Comparison of ENCODE assay signal across 8 cellular contexts in genomic region chr2:64766841-64767669, GRCh38.
DNase-seq lines count a peak whose midpoint lies in the region; ATAC-seq and FAIRE-seq lines count a peak whose summit lies in the region.

No MANE protein-coding gene starts in this region.

- peak overlapping the region; percentile 95 for H3K27ac Mint-ChIP-seq in activated T-helper 1 cell treated with anti-CD3 and anti-CD28 coated beads, Interleukin-12 subunit alpha, Interleukin-12 subunit beta, Interleukin-2, Interleukin-4 antibody, amounts not matched to agents 30 ng/mL and 10 ng/mL and 1 ng/mL, durations not matched to agents 14 hours and 24 hours and 36 hours

- DNase-seq in SIG-M5 treated with dmso at 0.1 percent for 504 hours (lab: John Stamatoyannopoulos, UW; ENCODE audit: unreplicated experiment) (peak; percentile 45), SIG-M5 (lab: John Stamatoyannopoulos, UW) (no peak), HT-29 (ENCODE audit: low spot score) (peak; percentile 36), left ventricle myocardium superior (no peak), putamen (ENCODE audit: low spot score) (peak; percentile 49), GM19239 (ENCODE audit: insufficient read length, low spot score) (no peak)
- DNase-seq in activated T-helper 1 cell treated with anti-CD3 and anti-CD28 coated beads, Interleukin-12 subunit alpha, Interleukin-12 subunit beta, Interleukin-2, Interleukin-4 antibody, amounts not matched to agents 30 ng/mL and 10 ng/mL and 1 ng/mL, durations not matched to agents 14 hours and 24 hours and 36 hours (ENCODE audit: low spot score), result no peak

- no peaks in the 10 kb centered on the region for H3K9me3 Mint-ChIP-seq in activated T-helper 1 cell treated with anti-CD3 and anti-CD28 coated beads, Interleukin-12 subunit alpha, Interleukin-12 subunit beta, Interleukin-2, Interleukin-4 antibody, amounts not matched to agents 30 ng/mL and 10 ng/mL and 1 ng/mL, durations not matched to agents 14 hours and 24 hours and 36 hours

- ATAC-seq in left ventricle myocardium superior (peak; percentile 20), HG02642 (IDR thresholded peaks at IDR 0.05; ENCODE audit: poor library complexity, unreplicated experiment) (no peak)

- intact Hi-C loops in activated T-helper 1 cell treated with anti-CD3 and anti-CD28 coated beads, Interleukin-12 subunit alpha, Interleukin-12 subunit beta, Interleukin-2, Interleukin-4 antibody, amounts not matched to agents 30 ng/mL and 10 ng/mL and 1 ng/mL, durations not matched to agents 14 hours and 24 hours and 36 hours (cut with micrococcal nuclease), result loop anchor here (1.0 to 2.0 kb wide), 11 partner anchors 16 to 243 kb away; partner anchors contain the start of gene AFTPH
- intact Hi-C loops in left ventricle myocardium superior (cut with micrococcal nuclease), result loop anchor here (10.0 kb wide), 1 partner anchor 88 kb away; no protein-coding TSS in a partner anchor

- peak overlapping the region; percentile 91 for H3K4me3 Mint-ChIP-seq in activated T-helper 1 cell treated with anti-CD3 and anti-CD28 coated beads, Interleukin-12 subunit alpha, Interleukin-12 subunit beta, Interleukin-2, Interleukin-4 antibody, amounts not matched to agents 30 ng/mL and 10 ng/mL and 1 ng/mL, durations not matched to agents 14 hours and 24 hours and 36 hours

- peaks cover 54% of the 10 kb centered on the region for H3K4me1 Mint-ChIP-seq in activated T-helper 1 cell treated with anti-CD3 and anti-CD28 coated beads, Interleukin-12 subunit alpha, Interleukin-12 subunit beta, Interleukin-2, Interleukin-4 antibody, amounts not matched to agents 30 ng/mL and 10 ng/mL and 1 ng/mL, durations not matched to agents 14 hours and 24 hours and 36 hours (ENCODE audit: low read depth)

- FAIRE-seq in GM19239 (lab: Jason Lieb, UNC), result no peak

- H3K36me3 Mint-ChIP-seq in activated T-helper 1 cell treated with anti-CD3 and anti-CD28 coated beads, Interleukin-12 subunit alpha, Interleukin-12 subunit beta, Interleukin-2, Interleukin-4 antibody, amounts not matched to agents 30 ng/mL and 10 ng/mL and 1 ng/mL, durations not matched to agents 14 hours and 24 hours and 36 hours (ENCODE audit: low read depth), result no peaks in the 10 kb centered on the region

- H3K27me3 Mint-ChIP-seq in activated T-helper 1 cell treated with anti-CD3 and anti-CD28 coated beads, Interleukin-12 subunit alpha, Interleukin-12 subunit beta, Interleukin-2, Interleukin-4 antibody, amounts not matched to agents 30 ng/mL and 10 ng/mL and 1 ng/mL, durations not matched to agents 14 hours and 24 hours and 36 hours (ENCODE audit: insufficient read depth), result no peaks in the 10 kb centered on the region

Comparison
In these comparisons a context has a peak if more than half of its experiments do, and no peak if none do; other contexts are left out.
1. DNase-seq: peak in SIG-M5 treated with dmso at 0.1 percent for 504 hours (single experiment), HT-29 (single experiment) and putamen (single experiment); none in SIG-M5 (single experiment), activated T-helper 1 cell treated with anti-CD3 and anti-CD28 coated beads, Interleukin-12 subunit alpha, Interleukin-12 subunit beta, Interleukin-2, Interleukin-4 antibody, amounts not matched to agents 30 ng/mL and 10 ng/mL and 1 ng/mL, durations not matched to agents 14 hours and 24 hours and 36 hours (single experiment), left ventricle myocardium superior (single experiment) and GM19239 (single experiment).